In genomic region chr9:76873056-76873792, GRCh38 we compare ENCODE assay signal across 10 cellular contexts. TPM values are rescaled to one million over a fixed set of nuclear protein-coding genes. Genes with fewer than 3 reads are reported as not detected.
DNase-seq lines count a peak whose midpoint lies in the region; ATAC-seq lines count a peak whose summit lies in the region.
"Had no signal": no experiment of that assay in that cellular context is flagged by ENCODE, and none has a peak within 500 bp of the region (broad histone marks: within the 10 kb centered on the region; RNA-seq: fewer than 3 reads in every experiment).

No MANE protein-coding gene starts in this region.

- H3K27me3 Mint-ChIP-seq in activated T-helper 17 cell treated with anti-CD3 and anti-CD28 coated beads, Interleukin-2, amount 50 U/mL, for 72 hours, result peaks cover 10% of the 10 kb centered on the region
- peaks cover 7% of the 10 kb centered on the region for H3K27me3 Mint-ChIP-seq in activated CD4-positive, alpha-beta T cell treated with anti-CD3 and anti-CD28 coated beads for 36 hours

- DNase-seq in NCI-H1092 (lab: John Stamatoyannopoulos, UW) (peak; percentile 60), caudate nucleus (lab: John Stamatoyannopoulos, UW) (peak in 45 of 61 donors; percentile 1 to 70 (median 27)), islet precursor cell (peak; percentile 56), superior temporal gyrus (ENCODE audit: extremely low spot score) (peak; percentile 89), SIG-M5 treated with dmso at 0.1 percent for 504 hours (lab: John Stamatoyannopoulos, UW; ENCODE audit: unreplicated experiment) (no peak)
- DNase-seq in activated CD8-positive, alpha-beta memory T cell treated with anti-CD3 and anti-CD28 coated beads, Interleukin-2, amount 50 U/mL, for 4 hours, result no peak
- DNase-seq in activated CD4-positive, alpha-beta T cell treated with anti-CD3 and anti-CD28 coated beads for 36 hours, result no peak
- DNase-seq: activated T-cell treated with anti-CD3 and anti-CD28 coated beads, Interleukin-2, amount 50 U/mL, for 4 hours; T-helper 2 cell had no signal

- ATAC-seq in activated T-helper 17 cell treated with anti-CD3 and anti-CD28 coated beads, Interleukin-2, amount 50 U/mL, for 72 hours (replicated peaks), result no peak
- no peak for ATAC-seq in activated CD4-positive, alpha-beta T cell treated with anti-CD3 and anti-CD28 coated beads for 36 hours
- ATAC-seq: activated T-cell treated with anti-CD3 and anti-CD28 coated beads, Interleukin-2, amount 50 U/mL, for 4 hours had no signal

- CTCF ChIA-PET in activated CD4-positive, alpha-beta T cell treated with anti-CD3 and anti-CD28 coated beads for 36 hours (lab: Charles Lee), result interaction anchor here (0.6 kb wide), 1 partner anchor 20 kb away, joined by 3 read pairs; no protein-coding TSS in a partner anchor

- no peak overlapping the region for H3K4me3 Mint-ChIP-seq in activated T-helper 17 cell treated with anti-CD3 and anti-CD28 coated beads, Interleukin-2, amount 50 U/mL, for 72 hours
- H3K4me3 Mint-ChIP-seq in activated CD4-positive, alpha-beta T cell treated with anti-CD3 and anti-CD28 coated beads for 36 hours, result no peak overlapping the region
- H3K4me3 Mint-ChIP-seq: activated T-cell treated with anti-CD3 and anti-CD28 coated beads, Interleukin-2, amount 50 U/mL, for 4 hours had no signal

- intact Hi-C loops in activated CD4-positive, alpha-beta T cell treated with anti-CD3 and anti-CD28 coated beads for 36 hours (cut with DNase I, micrococcal nuclease), result no loop called here

- no peaks in the 10 kb centered on the region for H3K36me3 Mint-ChIP-seq in activated T-helper 17 cell treated with anti-CD3 and anti-CD28 coated beads, Interleukin-2, amount 50 U/mL, for 72 hours (ENCODE audit: low read depth)
- H3K36me3 Mint-ChIP-seq in activated CD4-positive, alpha-beta T cell treated with anti-CD3 and anti-CD28 coated beads for 36 hours (ENCODE audit: low read depth), result no peaks in the 10 kb centered on the region

- H3K27ac Mint-ChIP-seq in activated T-helper 17 cell treated with anti-CD3 and anti-CD28 coated beads, Interleukin-2, amount 50 U/mL, for 72 hours, result no peak overlapping the region
- H3K27ac Mint-ChIP-seq in activated CD4-positive, alpha-beta T cell treated with anti-CD3 and anti-CD28 coated beads for 36 hours, result no peak overlapping the region

- H3K27ac ChIP-seq in caudate nucleus (ENCODE audit: low read depth, low read length), result peak overlapping the region; percentile 50

- POLR2A ChIA-PET in activated CD4-positive, alpha-beta T cell treated with anti-CD3 and anti-CD28 coated beads for 36 hours (lab: Charles Lee), result no interaction called here

- no peaks in the 10 kb centered on the region for H3K9me3 Mint-ChIP-seq in activated T-helper 17 cell treated with anti-CD3 and anti-CD28 coated beads, Interleukin-2, amount 50 U/mL, for 72 hours
- no peaks in the 10 kb centered on the region for H3K9me3 Mint-ChIP-seq in activated CD4-positive, alpha-beta T cell treated with anti-CD3 and anti-CD28 coated beads for 36 hours (ENCODE audit: low read depth)
- H3K9me3 Mint-ChIP-seq: activated T-cell treated with anti-CD3 and anti-CD28 coated beads, Interleukin-2, amount 50 U/mL, for 4 hours had no signal

- no peaks in the 10 kb centered on the region for H3K4me1 Mint-ChIP-seq in activated T-helper 17 cell treated with anti-CD3 and anti-CD28 coated beads, Interleukin-2, amount 50 U/mL, for 72 hours
- no peaks in the 10 kb centered on the region for H3K4me1 Mint-ChIP-seq in activated CD4-positive, alpha-beta T cell treated with anti-CD3 and anti-CD28 coated beads for 36 hours

RNA-seq across cellular contexts. Expression of gene PRUNE2, which starts 32.7 kb away (rescaled TPM):
- under 1 TPM; 0.24 to 0.39 TPM for total RNA-seq in activated T-helper 17 cell treated with anti-CD3 and anti-CD28 coated beads, Interleukin-2, amount 50 U/mL, for 72 hours
- under 1 TPM; 0.53 to 0.57 TPM for total RNA-seq in activated CD4-positive, alpha-beta T cell treated with anti-CD3 and anti-CD28 coated beads for 36 hours

Comparison
In these comparisons a context has a peak if more than half of its experiments do, and no peak if none do; other contexts are left out.
1. DNase-seq: peak in NCI-H1092 (single experiment), caudate nucleus (45 of 61), islet precursor cell (single experiment) and superior temporal gyrus (single experiment); none in SIG-M5 treated with dmso at 0.1 percent for 504 hours (single experiment), activated CD8-positive, alpha-beta memory T cell treated with anti-CD3 and anti-CD28 coated beads, Interleukin-2, amount 50 U/mL, for 4 hours (single experiment) and activated CD4-positive, alpha-beta T cell treated with anti-CD3 and anti-CD28 coated beads for 36 hours (single experiment).